Comparison of ENCODE assay signal across 1 cellular context in genomic region chrX:132171478-132171877, GRCh38.
TF ChIP-seq lines count a peak whose summit lies in the region.

No MANE protein-coding gene starts in this region.

TF ChIP-seq in IMR-90, 13 proteins besides CTCF, POLR2A, EP300 and RAD21 (continued from another document):
- TF ChIP-seq MAZ (IDR thresholded peaks at IDR 0.05; ENCODE audit: borderline replicate concordance, low read depth, low read length) (no peak), CEBPB (IDR thresholded peaks at IDR 0.05; ENCODE audit: low read depth, low read length) (no peak), RCOR1 (IDR thresholded peaks at IDR 0.05; ENCODE audit: insufficient replicate concordance, low read length) (no peak), CHD1 (IDR thresholded peaks at IDR 0.05; ENCODE audit: low read depth, low read length) (no peak), MXI1 (IDR thresholded peaks at IDR 0.05; ENCODE audit: borderline replicate concordance, low read depth, low read length) (no peak), FOS (IDR thresholded peaks at IDR 0.05; ENCODE audit: low read depth, low read length) (no peak), BHLHE40 (IDR thresholded peaks at IDR 0.05; ENCODE audit: low read depth, low read length) (no peak), ELK1 (IDR thresholded peaks at IDR 0.05; ENCODE audit: borderline replicate concordance, low read depth, low read length) (no peak), NFE2L2 (IDR thresholded peaks at IDR 0.05; ENCODE audit: low read depth, low read length) (no peak), MAFK (IDR thresholded peaks at IDR 0.05; ENCODE audit: low read depth, low read length) (no peak), SMC3 (IDR thresholded peaks at IDR 0.05; ENCODE audit: low read depth, low read length) (no peak)
